ENCODE assay signal across 9 cellular contexts in the genomic region with DNA sequence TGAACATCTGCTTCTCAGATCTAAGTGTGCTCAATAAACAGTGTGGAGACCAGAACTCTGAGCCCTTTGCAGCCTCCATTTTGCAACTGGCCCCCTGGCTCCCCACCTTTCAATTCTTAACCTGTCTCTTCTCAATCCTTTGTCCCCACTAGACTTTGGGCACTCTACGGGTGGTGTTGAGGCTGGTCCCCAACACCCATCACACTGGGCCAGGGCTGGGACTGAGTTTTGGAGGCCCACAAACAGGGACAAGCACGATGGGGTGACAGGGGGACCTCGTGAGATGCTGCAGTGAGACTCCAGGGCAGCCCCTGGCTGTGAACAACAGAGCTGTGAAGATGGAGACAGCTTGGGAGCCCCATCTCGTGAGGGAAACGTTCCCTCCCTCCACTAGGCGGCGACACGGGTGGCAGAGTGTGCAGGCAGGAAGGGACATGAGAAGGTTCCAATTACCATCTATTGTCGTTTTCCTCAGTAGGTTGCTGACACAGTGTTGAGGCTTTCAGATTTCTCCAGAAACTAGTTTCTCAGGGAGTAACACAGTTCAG. TPM values are rescaled to one million over a fixed set of nuclear protein-coding genes. Genes with fewer than 3 reads are reported as not detected.
A peak's percentile ranks its signal among the peaks of the same experiment; 100 is the strongest.
DNase-seq lines count a peak whose midpoint lies in the region; ATAC-seq and TF ChIP-seq lines count a peak whose summit lies in the region.
"Had no signal": no experiment of that assay in that cellular context is flagged by ENCODE, and none has a peak within 500 bp of the region (broad histone marks: within the 10 kb centered on the region; RNA-seq: fewer than 3 reads in every experiment).

No MANE protein-coding gene starts in this region.

- no peak overlapping the region for H2AFZ ChIP-seq in neural cell (ENCODE audit: low read depth, low read length)

- H3K4me3 Mint-ChIP-seq in Caco-2 (ENCODE audit: unreplicated experiment), result no peak overlapping the region
- H3K4me3 Mint-ChIP-seq: activated B cell treated with CpG ODN at 0.5 μM for 24 hours had no signal

- BruUV-seq in Caco-2 (replicated peaks; lab: Mats Ljungman, UMichigan), result no TSS peak

- ATAC-seq in left lobe of liver, result no peak

- intact Hi-C loops in Caco-2 (cut with micrococcal nuclease; ENCODE audit: unreplicated experiment), result no loop called here

- peak in 1 of 2 experiments; percentile 29 for TF ChIP-seq CTCF in Caco-2 (IDR thresholded peaks at IDR 0.05; ENCODE audit: insufficient read depth in 1 of 2, low read depth in 1 of 2, low read length in 1 of 2, severe bottlenecking in 1 of 2, unreplicated experiment in 1 of 2)
- TF ChIP-seq CTCF in neural cell (IDR thresholded peaks at IDR 0.05; ENCODE audit: poor library complexity, severe bottlenecking), result peak; percentile 21

- H3F3A ChIP-seq in neural cell (ENCODE audit: insufficient read depth, low read length, poor library complexity, severe bottlenecking), result no peaks in the 10 kb centered on the region

- DNase-seq in Caco-2 (peak; percentile 38 to 46), ecto neural progenitor cell (ENCODE audit: low spot score) (peak; percentile 77), cerebellum (ENCODE audit: low spot score) (no peak), left lobe of liver (ENCODE audit: low spot score) (no peak), kidney glomerular epithelial cell (lab: John Stamatoyannopoulos, UW) (no peak)
- DNase-seq in activated CD4-positive, alpha-beta T cell treated with anti-CD3 and anti-CD28 coated beads for 1 hour, result peak; percentile 60
- DNase-seq: activated B cell treated with CpG ODN at 0.5 μM for 24 hours had no signal

- H3K4me1 ChIP-seq in Caco-2, result peaks cover 6% of the 10 kb centered on the region; the same call in 1 of the 2 replicates
- H3K4me1 ChIP-seq in HUES6 (ENCODE audit: control insufficient read depth, insufficient read depth, low read length), result peaks cover 18% of the 10 kb centered on the region

- H3K4me3 ChIP-seq in Caco-2 (ENCODE audit: low read depth, low read length) (no peak overlapping the region), HUES6 (ENCODE audit: low read depth, low read length) (peak overlapping the region; percentile 50), neural cell (ENCODE audit: low read length) (no peak overlapping the region)

- H3K9me3 Mint-ChIP-seq in Caco-2 (ENCODE audit: unreplicated experiment), result no peaks in the 10 kb centered on the region
- H3K9me3 Mint-ChIP-seq: activated B cell treated with CpG ODN at 0.5 μM for 24 hours had no signal

- H3K36me3 ChIP-seq in Caco-2 (ENCODE audit: control insufficient read depth, insufficient read depth, low read length) (no peaks in the 10 kb centered on the region), HUES6 (ENCODE audit: control insufficient read depth, insufficient read depth, low read length) (0 out of 2 replicates have a peak, but pooled peaks cover 8% of the 10 kb centered on the region), neural cell (ENCODE audit: insufficient read depth, low read length) (no peaks in the 10 kb centered on the region)

- no peak overlapping the region for H3K4me2 ChIP-seq in neural cell (ENCODE audit: low read length)

- H3K4me1 Mint-ChIP-seq in Caco-2 (ENCODE audit: low read depth, unreplicated experiment), result peaks cover 5% of the 10 kb centered on the region

- POLR2A ChIA-PET in Caco-2 (lab: Charles Lee), result no interaction called here

- no peaks in the 10 kb centered on the region for H4K20me1 ChIP-seq in neural cell (ENCODE audit: insufficient read depth)

- H3K27ac ChIP-seq in HUES6 (ENCODE audit: low read depth, low read length) (no peak overlapping the region), neural cell (ENCODE audit: low read length) (no peak overlapping the region)

- H3K27me3 ChIP-seq in Caco-2 (replicated peaks; ENCODE audit: control insufficient read depth, insufficient read depth, low read length), result no peaks in the 10 kb centered on the region
- peaks cover 26% of the 10 kb centered on the region for H3K27me3 ChIP-seq in HUES6 (ENCODE audit: control insufficient read depth, insufficient read depth, low read length)
- no peaks in the 10 kb centered on the region for H3K27me3 ChIP-seq in neural cell (ENCODE audit: insufficient read depth, low read depth, low read length)

- no peak for TF ChIP-seq EP300 in neural cell (conservative IDR thresholded peaks at IDR 0.05; ENCODE audit: poor library complexity, severe bottlenecking)

- CTCF ChIA-PET in Caco-2 (lab: Charles Lee), result no interaction called here

- no peaks in the 10 kb centered on the region for H3K9me3 ChIP-seq in Caco-2
- H3K9me3 ChIP-seq in HUES6 (ENCODE audit: control insufficient read depth, insufficient read depth, low read depth, low read length), result no peaks in the 10 kb centered on the region
- H3K9me3 ChIP-seq in neural cell (ENCODE audit: low read length), result no peaks in the 10 kb centered on the region

- no peaks in the 10 kb centered on the region for H3K9me2 ChIP-seq in neural cell (ENCODE audit: insufficient read depth, low read length)

- H3K79me2 ChIP-seq in neural cell (replicated peaks; ENCODE audit: insufficient read depth, low read length), result no peaks in the 10 kb centered on the region

- no peaks in the 10 kb centered on the region for H3K27me3 Mint-ChIP-seq in Caco-2 (ENCODE audit: insufficient read depth, unreplicated experiment)
- H3K27me3 Mint-ChIP-seq: activated B cell treated with CpG ODN at 0.5 μM for 24 hours had no signal

- no peak for TF ChIP-seq RAD21 in neural cell (conservative IDR thresholded peaks at IDR 0.05)

- no peak overlapping the region for H3K27ac Mint-ChIP-seq in Caco-2 (ENCODE audit: unreplicated experiment)
- H3K27ac Mint-ChIP-seq: activated B cell treated with CpG ODN at 0.5 μM for 24 hours had no signal

- H3K9ac ChIP-seq in HUES6 (ENCODE audit: low read length), result no peak overlapping the region
- no peak overlapping the region for H3K9ac ChIP-seq in neural cell (ENCODE audit: low read length)

- H3K36me3 Mint-ChIP-seq in Caco-2 (ENCODE audit: insufficient read depth, unreplicated experiment), result peaks cover 24% of the 10 kb centered on the region

TF ChIP-seq in neural cell, 6 proteins besides CTCF, POLR2A, EP300 and RAD21:
- TF ChIP-seq SMC3 (conservative IDR thresholded peaks at IDR 0.05; ENCODE audit: poor library complexity), result no peak
- TF ChIP-seq POLR2AphosphoS5 (IDR thresholded peaks at IDR 0.05), result no peak
- TF ChIP-seq TAF1 (IDR thresholded peaks at IDR 0.05; ENCODE audit: low read depth), result no peak
- TF ChIP-seq EZH2 (IDR thresholded peaks at IDR 0.05; ENCODE audit: borderline replicate concordance, insufficient read depth, low read length, poor library complexity, severe bottlenecking), result no peak
- TF ChIP-seq MXI1 (conservative IDR thresholded peaks at IDR 0.05; ENCODE audit: poor library complexity, severe bottlenecking), result no peak
- TF ChIP-seq, protein P1, sequence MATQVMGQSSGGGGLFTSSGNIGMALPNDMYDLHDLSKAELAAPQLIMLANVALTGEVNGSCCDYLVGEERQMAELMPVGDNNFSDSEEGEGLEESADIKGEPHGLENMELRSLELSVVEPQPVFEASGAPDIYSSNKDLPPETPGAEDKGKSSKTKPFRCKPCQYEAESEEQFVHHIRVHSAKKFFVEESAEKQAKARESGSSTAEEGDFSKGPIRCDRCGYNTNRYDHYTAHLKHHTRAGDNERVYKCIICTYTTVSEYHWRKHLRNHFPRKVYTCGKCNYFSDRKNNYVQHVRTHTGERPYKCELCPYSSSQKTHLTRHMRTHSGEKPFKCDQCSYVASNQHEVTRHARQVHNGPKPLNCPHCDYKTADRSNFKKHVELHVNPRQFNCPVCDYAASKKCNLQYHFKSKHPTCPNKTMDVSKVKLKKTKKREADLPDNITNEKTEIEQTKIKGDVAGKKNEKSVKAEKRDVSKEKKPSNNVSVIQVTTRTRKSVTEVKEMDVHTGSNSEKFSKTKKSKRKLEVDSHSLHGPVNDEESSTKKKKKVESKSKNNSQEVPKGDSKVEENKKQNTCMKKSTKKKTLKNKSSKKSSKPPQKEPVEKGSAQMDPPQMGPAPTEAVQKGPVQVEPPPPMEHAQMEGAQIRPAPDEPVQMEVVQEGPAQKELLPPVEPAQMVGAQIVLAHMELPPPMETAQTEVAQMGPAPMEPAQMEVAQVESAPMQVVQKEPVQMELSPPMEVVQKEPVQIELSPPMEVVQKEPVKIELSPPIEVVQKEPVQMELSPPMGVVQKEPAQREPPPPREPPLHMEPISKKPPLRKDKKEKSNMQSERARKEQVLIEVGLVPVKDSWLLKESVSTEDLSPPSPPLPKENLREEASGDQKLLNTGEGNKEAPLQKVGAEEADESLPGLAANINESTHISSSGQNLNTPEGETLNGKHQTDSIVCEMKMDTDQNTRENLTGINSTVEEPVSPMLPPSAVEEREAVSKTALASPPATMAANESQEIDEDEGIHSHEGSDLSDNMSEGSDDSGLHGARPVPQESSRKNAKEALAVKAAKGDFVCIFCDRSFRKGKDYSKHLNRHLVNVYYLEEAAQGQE (IDR thresholded peaks at IDR 0.05; ENCODE audit: borderline replicate concordance), result no peak

RNA-seq across cellular contexts. Expression of gene ANKMY1, which starts 1.2 kb away (rescaled TPM):
- 12.2 and 16.6 TPM in 2 replicates for total RNA-seq in Caco-2 (2022)
- 6.6 and 16.6 TPM in 2 replicates for polyA plus RNA-seq in neural cell
- 9.5 and 10.0 TPM in 2 replicates for polyA minus RNA-seq in neural cell
- 13.2 TPM for total RNA-seq in cerebellum
- total RNA-seq in left lobe of liver, result 13.1 TPM

RNA-seq across cellular contexts. Expression of gene DUSP28, which starts 3.5 kb away (rescaled TPM):
- 2.2 and 2.3 TPM in 2 replicates for total RNA-seq in Caco-2 (2022)
- polyA plus RNA-seq in neural cell, result 20.3 and 26.6 TPM in 2 replicates
- polyA minus RNA-seq in neural cell, result 8.5 and 11.2 TPM in 2 replicates
- 3.1 TPM for total RNA-seq in cerebellum
- 2.0 TPM for total RNA-seq in left lobe of liver

RNA-seq across cellular contexts. Expression of gene RNPEPL1, which starts 11.7 kb away (rescaled TPM):
- total RNA-seq in Caco-2 (2022), result 22.6 and 25.6 TPM in 2 replicates
- polyA plus RNA-seq in neural cell, result 16.1 and 23.3 TPM in 2 replicates
- polyA minus RNA-seq in neural cell, result 9.3 and 10.5 TPM in 2 replicates
- total RNA-seq in cerebellum, result 5.4 TPM
- total RNA-seq in left lobe of liver, result 40.6 TPM

RNA-seq across cellular contexts. Expression of gene CAPN10, which starts 29.9 kb away (rescaled TPM):
- total RNA-seq in Caco-2 (2022) (27.8 and 30.9 TPM in 2 replicates), cerebellum (31.2 TPM), left lobe of liver (13.7 TPM)
- polyA plus RNA-seq in neural cell, result 120 and 138 TPM in 2 replicates
- 44.2 and 52.8 TPM in 2 replicates for polyA minus RNA-seq in neural cell

Comparison
In these comparisons a context has a peak if more than half of its experiments do, and no peak if none do; other contexts are left out.
1. DNase-seq: peak in Caco-2 (2 of 2), activated CD4-positive, alpha-beta T cell treated with anti-CD3 and anti-CD28 coated beads for 1 hour (single experiment) and ecto neural progenitor cell (single experiment); none in cerebellum (single experiment), left lobe of liver (single experiment) and kidney glomerular epithelial cell (single experiment).